8 cellular contexts compared by ENCODE assay signal in the genomic region with DNA sequence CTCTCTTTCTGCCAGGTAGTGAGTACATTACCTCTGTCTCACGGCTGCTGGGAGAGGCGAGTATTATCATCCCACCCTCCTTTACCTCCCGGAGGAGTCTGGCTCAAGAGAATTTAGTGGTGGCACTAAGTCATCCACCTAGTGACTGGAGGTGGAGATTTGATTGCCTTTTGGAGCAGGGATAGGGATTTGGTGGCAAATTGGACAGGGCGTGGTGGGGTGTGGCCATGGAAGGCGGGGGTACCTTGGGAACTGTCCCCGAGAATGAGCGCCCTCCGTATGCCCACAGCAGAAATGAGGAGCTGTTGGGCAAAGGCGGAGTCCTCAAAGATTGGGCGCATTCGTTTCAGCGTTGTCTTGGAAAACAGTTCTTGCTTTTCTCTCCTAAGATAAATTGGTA. TPM values are rescaled to one million over a fixed set of nuclear protein-coding genes. Genes with fewer than 3 reads are reported as not detected.
DNase-seq lines count a peak whose midpoint lies in the region; ATAC-seq, FAIRE-seq and TF ChIP-seq lines count a peak whose summit lies in the region.

No MANE protein-coding gene starts in this region.

- no peaks in the 10 kb centered on the region for H3K9me1 ChIP-seq in K562 (ENCODE audit: control insufficient read depth, insufficient read depth, low read length)

- FAIRE-seq in K562 (lab: Jason Lieb, UNC), result no peak

- H3K9me3 ChIP-seq in BE2C, result no peaks in the 10 kb centered on the region
- no peaks in the 10 kb centered on the region for H3K9me3 ChIP-seq in K562 (replicated peaks; ENCODE audit: control insufficient read depth, insufficient read depth, low read depth, low read length)
- H3K9me3 ChIP-seq in lung (ENCODE audit: control insufficient read depth in 2 of 2, insufficient read depth in 1 of 2, low read length in 1 of 2), result no peaks in the 10 kb centered on the region
- H3K9me3 ChIP-seq in upper lobe of right lung, result no peaks in the 10 kb centered on the region

- in situ Hi-C loops in K562 (cut with MboI), result no loop called here

- TF ChIP-seq RAD21 in K562 (CRISPR knock-in tag; conservative IDR thresholded peaks at IDR 0.05 in 1 of 2, IDR thresholded peaks at IDR 0.05 in 1 of 2), result no peak

- H4K20me1 ChIP-seq in K562 (replicated peaks; ENCODE audit: control insufficient read depth, insufficient read depth, low read length), result no peaks in the 10 kb centered on the region

- H3K4me3 ChIP-seq in BE2C (ENCODE audit: low read depth, low read length) (peak overlapping the region; percentile 96), HL-60 (replicated peaks; ENCODE audit: insufficient read depth, low read length) (peak overlapping the region; percentile 53), K562 (peak overlapping the region; percentile 71), lung (peak overlapping the region; percentile 98), upper lobe of right lung (peak overlapping the region; percentile 74)

- no TSS peak for BruUV-seq in K562 (replicated peaks; lab: Mats Ljungman, UMichigan)

- H3K27ac ChIP-seq in HL-60 (replicated peaks) (peak overlapping the region; percentile 67), K562 (ENCODE audit: extremely low read depth, low read depth, low read length) (peak overlapping the region; percentile 6; the same call in 1 of the 3 replicates), lung (ENCODE audit: low read depth in 1 of 2, low read length in 1 of 2) (peak overlapping the region in 1 of 2 donors; percentile 98), upper lobe of right lung (peak overlapping the region; percentile 91)

- CTCF ChIA-PET in K562 (lab: Yijun Ruan, JAX; ENCODE audit: low intra/inter-chr PET ratio), result no interaction called here

- peaks cover 12% of the 10 kb centered on the region; the same call in 2 of the 3 replicates for H3K79me2 ChIP-seq in K562 (ENCODE audit: control insufficient read depth, insufficient read depth, low read length)

- peak overlapping the region; percentile 88 for H3K4me2 ChIP-seq in K562 (ENCODE audit: insufficient read depth, low read length)

- 20% methylated on average over 12 of the region's 12 CpGs for WGBS in K562 (ENCODE audit: insufficient coverage, low coverage, missing lambda C conversion rate)
- 27 to 34% methylated on average over 12 of the region's 12 CpGs for WGBS in lung, 2 donors

- peak overlapping the region; percentile 62 to 84 for H3K9ac ChIP-seq in K562 (ENCODE audit: insufficient read depth in 1 of 2, low read depth in 2 of 2, low read length in 2 of 2)

- H3K27me3 ChIP-seq in BE2C (no peaks in the 10 kb centered on the region), HL-60 (ENCODE audit: insufficient read depth, poor library complexity, severe bottlenecking) (no peaks in the 10 kb centered on the region), K562 (ENCODE audit: control insufficient read depth in 2 of 2, insufficient read depth in 2 of 2, low read length in 2 of 2) (no peaks in the 10 kb centered on the region), lung (ENCODE audit: control insufficient read depth, insufficient read depth) (no peaks in the 10 kb centered on the region), upper lobe of right lung (no peaks in the 10 kb centered on the region)

- H3K4me1 ChIP-seq in BE2C (no peaks in the 10 kb centered on the region), K562 (replicated peaks in 1 of 2; ENCODE audit: control insufficient read depth in 2 of 2, insufficient read depth in 2 of 2, low read length in 2 of 2) (peaks cover 14 to 32% of the 10 kb centered on the region in 2 experiments), lung (ENCODE audit: control insufficient read depth in 2 of 2, insufficient read depth in 2 of 2, low read length in 2 of 2) (peaks cover 0 to 3% of the 10 kb centered on the region in 2 donors), upper lobe of right lung (peaks cover 5% of the 10 kb centered on the region)

- TF ChIP-seq CTCF in BE2C (IDR thresholded peaks at IDR 0.05; ENCODE audit: low read depth, low read length) (no peak), HL-60 (IDR thresholded peaks at IDR 0.05; ENCODE audit: insufficient read depth, low read length) (no peak), K562 (IDR thresholded peaks at IDR 0.05 in 2 of 3, conservative IDR thresholded peaks at IDR 0.05 in 1 of 3; ENCODE audit: insufficient read depth in 2 of 3, low read depth in 1 of 3, low read length in 3 of 3) (no peak), lung (IDR thresholded peaks at IDR 0.05; ENCODE audit: control extremely low read depth, extremely low read depth) (no peak), upper lobe of right lung (IDR thresholded peaks at IDR 0.05) (no peak)

- POLR2A ChIA-PET in K562 (lab: Yijun Ruan, JAX), result interaction anchor here (0.5 to 1.4 kb wide), 8 partner anchors 11 to 83 kb away, joined by 3 to 15 read pairs (median 4); a partner anchor contains a TSS

- peak; percentile 11 for ATAC-seq in K562
- no peak for ATAC-seq in lung (ENCODE audit: insufficient read depth, low FRiP score)
- ATAC-seq in upper lobe of right lung, result no peak
- ATAC-seq in GM18909 (IDR thresholded peaks at IDR 0.05; ENCODE audit: poor library complexity, unreplicated experiment), result no peak

- no peak for DNase-seq in BE2C
- DNase-seq in HL-60 (ENCODE audit: low read depth in 1 of 2, low spot score in 1 of 2), result no peak
- DNase-seq in K562 (ENCODE audit: extremely low read depth in 1 of 4, low spot score in 3 of 4), result no peak
- DNase-seq in lung (ENCODE audit: low spot score), result no peak
- no peak for DNase-seq in upper lobe of right lung
- no peak for DNase-seq in NCI-H1694 (lab: John Stamatoyannopoulos, UW)
- DNase-seq in COR-L47 (lab: John Stamatoyannopoulos, UW), result no peak

- TF ChIP-seq POLR2A in K562 (conservative IDR thresholded peaks at IDR 0.05), result no peak

- TF ChIP-seq EP300 in K562 (IDR thresholded peaks at IDR 0.05; ENCODE audit: low read length), result no peak

- H2AFZ ChIP-seq in K562 (ENCODE audit: low read depth, low read length), result peak overlapping the region; percentile 91

- intact Hi-C loops in K562 (cut with micrococcal nuclease), result no loop called here
- intact Hi-C loops in upper lobe of right lung (cut with DNase I), result loop anchor here (10.0 kb wide), 1 partner anchor 66 kb away; a partner anchor contains a TSS

- H3K36me3 ChIP-seq in BE2C (no peaks in the 10 kb centered on the region), K562 (ENCODE audit: control insufficient read depth, insufficient read depth, low read length) (no peaks in the 10 kb centered on the region), lung (ENCODE audit: control insufficient read depth in 2 of 2, insufficient read depth in 2 of 2, low read length in 2 of 2) (no peaks in the 10 kb centered on the region), upper lobe of right lung (no peaks in the 10 kb centered on the region)

TF ChIP-seq in K562, 482 proteins besides CTCF, POLR2A, EP300 and RAD21 (continues in another document):
- TF ChIP-seq TEAD1 (CRISPR knock-in tag; IDR thresholded peaks at IDR 0.05) (no peak), NR1H2 (CRISPR knock-in tag; IDR thresholded peaks at IDR 0.05) (no peak), THRAP3 (IDR thresholded peaks at IDR 0.05; ENCODE audit: borderline replicate concordance) (no peak), ZNF175 (CRISPR knock-in tag; IDR thresholded peaks at IDR 0.05; ENCODE audit: low read depth) (no peak), PYGO2 (tag; IDR thresholded peaks at IDR 0.05) (no peak), NR2C1 (IDR thresholded peaks at IDR 0.05) (no peak), NR2C1 (tag; IDR thresholded peaks at IDR 0.05) (no peak), KLF6 (CRISPR knock-in tag; IDR thresholded peaks at IDR 0.05; ENCODE audit: borderline replicate concordance) (no peak)
- TF ChIP-seq, protein P1, sequence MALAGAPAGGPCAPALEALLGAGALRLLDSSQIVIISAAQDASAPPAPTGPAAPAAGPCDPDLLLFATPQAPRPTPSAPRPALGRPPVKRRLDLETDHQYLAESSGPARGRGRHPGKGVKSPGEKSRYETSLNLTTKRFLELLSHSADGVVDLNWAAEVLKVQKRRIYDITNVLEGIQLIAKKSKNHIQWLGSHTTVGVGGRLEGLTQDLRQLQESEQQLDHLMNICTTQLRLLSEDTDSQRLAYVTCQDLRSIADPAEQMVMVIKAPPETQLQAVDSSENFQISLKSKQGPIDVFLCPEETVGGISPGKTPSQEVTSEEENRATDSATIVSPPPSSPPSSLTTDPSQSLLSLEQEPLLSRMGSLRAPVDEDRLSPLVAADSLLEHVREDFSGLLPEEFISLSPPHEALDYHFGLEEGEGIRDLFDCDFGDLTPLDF (CRISPR knock-in tag; IDR thresholded peaks at IDR 0.05), result no peak
- TF ChIP-seq, protein P2, sequence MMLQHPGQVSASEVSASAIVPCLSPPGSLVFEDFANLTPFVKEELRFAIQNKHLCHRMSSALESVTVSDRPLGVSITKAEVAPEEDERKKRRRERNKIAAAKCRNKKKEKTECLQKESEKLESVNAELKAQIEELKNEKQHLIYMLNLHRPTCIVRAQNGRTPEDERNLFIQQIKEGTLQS (IDR thresholded peaks at IDR 0.05), result no peak
- TF ChIP-seq, protein P2 (CRISPR knock-in tag; conservative IDR thresholded peaks at IDR 0.05), result no peak

RNA-seq across cellular contexts. Expression of a gene that starts 32.1 kb away (rescaled TPM):
- 281 TPM for polyA plus RNA-seq in BE2C (2012; ENCODE audit: insufficient read depth, insufficient read length, low read depth)
- total RNA-seq in K562 (2011; cell fraction: chromatin; rRNA removed; ENCODE audit: low replicate concordance), result 108 and 251 TPM in 2 replicates
- total RNA-seq in K562 (2011; cell fraction: nucleolus; rRNA removed), result 84.9 and 94.7 TPM in 2 replicates
- total RNA-seq in K562 (2011; cell fraction: nucleoplasm; rRNA removed), result 175 and 253 TPM in 2 replicates
- total RNA-seq in K562 (2014; rRNA removed) (440 and 497 TPM in 2 replicates), K562 (2014; rRNA removed; fragmentation: Illumina TruSeq; extraction: Trizol) (567 and 664 TPM in 2 replicates), K562 (2015; rRNA removed; fragmentation: Illumina TruSeq; extraction: Trizol) (577 and 626 TPM in 2 replicates), K562 (2021) (524 and 567 TPM in 2 replicates), lung (100 to 1,000 TPM; 179 to 375 TPM), upper lobe of right lung (170 TPM)
- polyA plus RNA-seq in K562 (2011; rRNA removed) (329 and 455 TPM in 2 replicates), K562 (2014; fragmentation: Illumina TruSeq; extraction: Trizol) (478 and 498 TPM in 2 replicates), K562 (2014; fragmentation: Nextera tagmentation; extraction: Ambion mirVana) (100 to 1,000 TPM; 124 to 158 TPM), K562 (2014; rRNA removed) (539 and 577 TPM in 2 replicates), lung (100 to 1,000 TPM; 124 to 153 TPM)
- 77.8 and 235 TPM in 2 replicates for polyA plus RNA-seq in K562 (2011; cell fraction: cytosol; rRNA removed)
- polyA plus RNA-seq in K562 (2011; cell fraction: nucleus; rRNA removed), result 298 and 403 TPM in 2 replicates
- 541 and 564 TPM in 2 replicates for polyA plus RNA-seq in K562 (2012)
- polyA minus RNA-seq in K562 (2011; rRNA and poly(A)+ RNA removed), result 224 and 259 TPM in 2 replicates
- polyA minus RNA-seq in K562 (2011; cell fraction: cytosol; rRNA and poly(A)+ RNA removed), result 123 and 142 TPM in 2 replicates
- polyA minus RNA-seq in K562 (2011; cell fraction: nucleus; rRNA and poly(A)+ RNA removed), result 91.1 and 169 TPM in 2 replicates
